17 cellular contexts compared by ENCODE assay signal in genomic region chr18:68992719-68993482, GRCh38.
DNase-seq lines count a peak whose midpoint lies in the region; ATAC-seq lines count a peak whose summit lies in the region.
"Had no signal": no experiment of that assay in that cellular context is flagged by ENCODE, and none has a peak within 500 bp of the region (broad histone marks: within the 10 kb centered on the region; RNA-seq: fewer than 3 reads in every experiment).

No MANE protein-coding gene starts in this region.

- peak; percentile 62 for ATAC-seq in GM19023 (IDR thresholded peaks at IDR 0.05; ENCODE audit: unreplicated experiment)
- ATAC-seq in HG02571 (IDR thresholded peaks at IDR 0.05; ENCODE audit: unreplicated experiment), result peak; percentile 73
- ATAC-seq in HG03521 (IDR thresholded peaks at IDR 0.05; ENCODE audit: unreplicated experiment), result peak; percentile 61
- ATAC-seq in HG03097 (IDR thresholded peaks at IDR 0.05; ENCODE audit: low FRiP score, unreplicated experiment), result no peak
- ATAC-seq: mucosa of descending colon, pancreas, Right ventricle myocardium inferior had no signal

- peak; percentile 83 for DNase-seq in myocyte (ENCODE audit: low read depth)
- DNase-seq in RKO (ENCODE audit: low spot score), result no peak
- DNase-seq in NCI-H1436 treated with DMSO at 0.1 percent for 48 hours (lab: John Stamatoyannopoulos, UW), result no peak
- no peak for DNase-seq in SKM-1 treated with dmso at 0.1 percent for 144 hours (lab: John Stamatoyannopoulos, UW; ENCODE audit: unreplicated experiment)
- DNase-seq: CD4-positive, CD25-positive, alpha-beta regulatory T cell; foreskin melanocyte; islet precursor cell; mucosa of descending colon; NCI-H1694; NCI-H524; pancreas; thyroid gland had no signal
